Comparison of ENCODE assay signal across 8 cellular contexts in the genomic region with DNA sequence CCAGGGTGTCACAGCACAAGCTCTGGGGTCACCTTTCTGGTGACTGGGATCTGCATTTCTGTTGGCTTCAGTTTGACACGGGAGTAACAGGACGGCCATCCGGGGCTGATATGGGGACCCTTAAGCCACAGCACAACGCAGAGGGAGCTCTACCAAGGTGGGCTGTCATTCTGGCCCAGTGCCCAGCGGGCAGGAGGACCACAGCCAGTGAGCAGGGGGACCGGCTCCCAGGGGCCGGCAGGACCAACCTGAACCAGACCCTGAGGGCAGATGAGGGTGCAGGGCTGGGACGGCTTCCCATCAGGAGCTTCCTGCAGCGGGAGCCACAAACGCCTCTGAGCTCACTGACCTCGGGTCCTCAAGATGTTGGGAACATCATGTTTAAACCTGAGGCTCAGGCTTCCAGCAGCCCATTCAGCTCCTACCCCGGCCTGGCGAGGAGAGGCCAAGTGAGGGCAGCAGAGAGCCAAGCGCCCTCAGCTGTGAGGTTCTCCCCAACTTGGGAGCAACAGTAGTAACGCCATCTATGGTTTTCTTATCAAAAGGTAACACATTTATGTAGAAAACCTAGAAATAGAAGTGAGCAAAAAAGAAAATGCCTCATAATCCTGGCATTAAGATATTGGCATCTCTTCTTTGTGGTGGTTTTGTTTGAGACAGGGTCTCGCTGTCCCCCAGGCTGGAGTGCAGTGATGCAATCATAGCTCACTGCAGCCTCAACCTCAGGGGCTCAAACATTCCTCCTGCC. TPM values are rescaled to one million over a fixed set of nuclear protein-coding genes. Genes with fewer than 3 reads are reported as not detected.
DNase-seq lines count a peak whose midpoint lies in the region; ATAC-seq and TF ChIP-seq lines count a peak whose summit lies in the region.

No MANE protein-coding gene starts in this region.

- no peak overlapping the region for H2BK5ac ChIP-seq in mesendoderm (ENCODE audit: low read length)

- no peak overlapping the region for H3K4ac ChIP-seq in mesendoderm (ENCODE audit: low read depth, low read length)

- H3K4me2 ChIP-seq in Karpas-422 (ENCODE audit: low read depth, low read length, poor library complexity, severe bottlenecking) (no peak overlapping the region), mesendoderm (ENCODE audit: low read length) (no peak overlapping the region)

- H3K18ac ChIP-seq in mesendoderm (ENCODE audit: low read length), result no peak overlapping the region

- POLR2A ChIA-PET in activated B cell treated with CpG ODN at 0.5 μM for 24 hours (lab: Charles Lee), result interaction anchor here (0.5 to 2.5 kb wide), 7 partner anchors 11 to 109 kb away, joined by 3 to 23 read pairs (median 5); partner anchors contain the start of gene PIK3CD

- no peaks in the 10 kb centered on the region for H3K79me1 ChIP-seq in mesendoderm (ENCODE audit: low read length)

- no peak overlapping the region for H2BK120ac ChIP-seq in mesendoderm (ENCODE audit: low read depth, low read length)

- WGBS in mesendoderm (ENCODE audit: extremely low coverage, insufficient coverage, low lambda C conversion rate), result no CpG with 5 or more reads among the region's 16 CpGs

- peaks cover 14% of the 10 kb centered on the region for H3K36me3 Mint-ChIP-seq in activated B cell treated with CpG ODN at 0.5 μM for 24 hours (ENCODE audit: low read depth)

- H3K9me2 ChIP-seq in Karpas-422 (replicated peaks; ENCODE audit: insufficient read depth, low read length), result no peaks in the 10 kb centered on the region

- CTCF ChIA-PET in activated B cell treated with CpG ODN at 0.5 μM for 24 hours (lab: Charles Lee), result interaction anchor here (0.7 to 4.1 kb wide), 26 partner anchors 10 to 327 kb away, joined by 3 to 41 read pairs (median 5); partner anchors contain the start of gene PIK3CD

- no peak overlapping the region for H2AK5ac ChIP-seq in mesendoderm (ENCODE audit: low read length)

- H4K5ac ChIP-seq in mesendoderm (ENCODE audit: low read length), result no peak overlapping the region

- no peaks in the 10 kb centered on the region for H3K27me3 Mint-ChIP-seq in activated B cell treated with CpG ODN at 0.5 μM for 24 hours

- H3K9ac ChIP-seq in Karpas-422 (ENCODE audit: low read length) (no peak overlapping the region), mesendoderm (ENCODE audit: low read length) (no peak overlapping the region)

- peaks cover 4% of the 10 kb centered on the region for H3K4me1 Mint-ChIP-seq in activated B cell treated with CpG ODN at 0.5 μM for 24 hours

- no peak overlapping the region for H2AFZ ChIP-seq in Karpas-422 (ENCODE audit: low read length)

- H3K27me3 ChIP-seq in Karpas-422 (ENCODE audit: low read length) (no peaks in the 10 kb centered on the region), mesendoderm (ENCODE audit: insufficient read depth, low read length, poor library complexity) (no peaks in the 10 kb centered on the region), upper lobe of right lung (no peaks in the 10 kb centered on the region)

- ATAC-seq in activated B cell treated with CpG ODN at 0.5 μM for 24 hours (ENCODE audit: low read depth), result peak; percentile 96
- ATAC-seq in upper lobe of right lung, result peak; percentile 74
- ATAC-seq in GM19467 (IDR thresholded peaks at IDR 0.05; ENCODE audit: unreplicated experiment), result no peak

- intact Hi-C loops in activated B cell treated with CpG ODN at 0.5 μM for 24 hours (cut with micrococcal nuclease) (loop anchor here (1.0 to 5.0 kb wide), 2 partner anchors 167 to 252 kb away; no protein-coding TSS in a partner anchor), upper lobe of right lung (cut with DNase I) (no loop called here)

- H3K27ac ChIP-seq in Karpas-422 (ENCODE audit: low read length), result no peak overlapping the region
- no peak overlapping the region for H3K27ac ChIP-seq in mesendoderm (ENCODE audit: low read depth, low read length)
- no peak overlapping the region for H3K27ac ChIP-seq in upper lobe of right lung

- no peak overlapping the region for H4K8ac ChIP-seq in mesendoderm (ENCODE audit: low read depth, low read length)

- TF ChIP-seq CTCF in activated B cell treated with CpG ODN at 0.5 μM for 24 hours (IDR thresholded peaks at IDR 0.05) (peak; percentile 43), upper lobe of right lung (IDR thresholded peaks at IDR 0.05) (peak; percentile 62)

- H4K20me1 ChIP-seq in Karpas-422 (ENCODE audit: insufficient read depth, low read depth, low read length), result no peaks in the 10 kb centered on the region; the same call in 1 of the 2 replicates

- H3K36me3 ChIP-seq in Karpas-422 (ENCODE audit: insufficient read depth, low read length) (no peaks in the 10 kb centered on the region), mesendoderm (ENCODE audit: control insufficient read depth, insufficient read depth, low read length) (no peaks in the 10 kb centered on the region), upper lobe of right lung (peaks cover 9% of the 10 kb centered on the region)

- no peak overlapping the region for H3K23ac ChIP-seq in mesendoderm (ENCODE audit: low read length)

- H3K27ac Mint-ChIP-seq in activated B cell treated with CpG ODN at 0.5 μM for 24 hours, result no peak overlapping the region

- no peak overlapping the region for H3K56ac ChIP-seq in mesendoderm (ENCODE audit: low read length)

- no peaks in the 10 kb centered on the region for H3K79me2 ChIP-seq in Karpas-422 (ENCODE audit: low read length)
- H3K79me2 ChIP-seq in mesendoderm (ENCODE audit: control insufficient read depth, insufficient read depth, low read length), result no peaks in the 10 kb centered on the region

- no peaks in the 10 kb centered on the region for H3K9me3 Mint-ChIP-seq in activated B cell treated with CpG ODN at 0.5 μM for 24 hours

- no peak overlapping the region for H2BK15ac ChIP-seq in mesendoderm (replicated peaks; ENCODE audit: low read depth)

- DNase-seq in GM03348 (ENCODE audit: low spot score), result peak; percentile 87
- DNase-seq in Karpas-422, result peak; percentile 81
- peak; percentile 47 for DNase-seq in activated B cell treated with CpG ODN at 0.5 μM for 24 hours
- DNase-seq in dermis microvascular lymphatic vessel endothelial cell (ENCODE audit: low read depth in 2 of 2), result peak; percentile 21 to 45
- DNase-seq in mesendoderm, result peak; percentile 69
- peak; percentile 72 for DNase-seq in upper lobe of right lung
- DNase-seq in NCI-H2107 treated with DMSO at 0.1 percent for 48 hours (lab: John Stamatoyannopoulos, UW; ENCODE audit: unreplicated experiment), result no peak

- H3K9me3 ChIP-seq in Karpas-422 (ENCODE audit: low read length) (no peaks in the 10 kb centered on the region), upper lobe of right lung (no peaks in the 10 kb centered on the region)

- no peak overlapping the region for H3K4me3 Mint-ChIP-seq in activated B cell treated with CpG ODN at 0.5 μM for 24 hours

- H3K4me1 ChIP-seq in Karpas-422 (ENCODE audit: low read length), result no peaks in the 10 kb centered on the region
- no peaks in the 10 kb centered on the region for H3K4me1 ChIP-seq in mesendoderm (ENCODE audit: control insufficient read depth, low read depth, low read length)
- no peaks in the 10 kb centered on the region for H3K4me1 ChIP-seq in upper lobe of right lung

- no peak overlapping the region for H3K4me3 ChIP-seq in Karpas-422 (ENCODE audit: low read length)
- H3K4me3 ChIP-seq in mesendoderm (ENCODE audit: low read length), result no peak overlapping the region
- no peak overlapping the region for H3K4me3 ChIP-seq in upper lobe of right lung

RNA-seq across cellular contexts. Expression of gene TMEM201, which starts 26.8 kb away (rescaled TPM):
- 9.3 and 12.2 TPM in 2 replicates for total RNA-seq in Karpas-422 (2014; rRNA removed; shearing (Covaris generic); ENCODE audit: low replicate concordance)
- total RNA-seq in activated B cell treated with CpG ODN at 0.5 μM for 24 hours (8.1 and 9.4 TPM in 2 replicates), dermis microvascular lymphatic vessel endothelial cell (2.7 and 5.3 TPM in 2 replicates), upper lobe of right lung (8.5 TPM)
- polyA plus RNA-seq in mesendoderm (2013, experiment 1 of 2), result 16.6 TPM
- 16.0 TPM for polyA plus RNA-seq in mesendoderm (2013, experiment 2 of 2)

RNA-seq across cellular contexts. Expression of gene PIK3CD, which starts 36.0 kb away (rescaled TPM):
- 30.5 and 43.5 TPM in 2 replicates for total RNA-seq in Karpas-422 (2014; rRNA removed; shearing (Covaris generic); ENCODE audit: low replicate concordance)
- total RNA-seq in activated B cell treated with CpG ODN at 0.5 μM for 24 hours (238 and 265 TPM in 2 replicates), dermis microvascular lymphatic vessel endothelial cell (1.9 and 4.2 TPM in 2 replicates), upper lobe of right lung (18.2 TPM)
- polyA plus RNA-seq in mesendoderm (2013, experiment 1 of 2), result 2.4 TPM
- 2.5 TPM for polyA plus RNA-seq in mesendoderm (2013, experiment 2 of 2)
